ENCODE assay signal across 8 cellular contexts in genomic region chr9:62801372-62801811, GRCh38.
DNase-seq lines count a peak whose midpoint lies in the region; ATAC-seq, FAIRE-seq and TF ChIP-seq lines count a peak whose summit lies in the region.
"Not testable (repeated sequence)": the region's sequence is repeated elsewhere in the genome, so short reads cannot be mapped to it uniquely, and the experiment has no call there.

No MANE protein-coding gene starts in this region.

- not testable (repeated sequence) for H3K9me3 Mint-ChIP-seq in activated naive CD4-positive, alpha-beta T cell treated with anti-CD3 and anti-CD28 coated beads for 36 hours

- H3K4me1 ChIP-seq in A549; right cardiac atrium (ENCODE audit: control insufficient read depth, insufficient read depth, low read length): not testable (repeated sequence)
- peaks cover 44% of the 10 kb centered on the region for H3K4me1 ChIP-seq in mononuclear cell (ENCODE audit: insufficient read depth, low read length)

- H3K4me2 ChIP-seq in A549, result peak overlapping the region; percentile 78; the same call in 1 of the 3 replicates

- peaks cover 33% of the 10 kb centered on the region for H3K4me1 Mint-ChIP-seq in activated naive CD4-positive, alpha-beta T cell treated with anti-CD3 and anti-CD28 coated beads for 36 hours (ENCODE audit: low read depth)

- not testable (repeated sequence) for H3K27me3 ChIP-seq in right cardiac atrium (ENCODE audit: control insufficient read depth, insufficient read depth)
- H3K27me3 ChIP-seq in mononuclear cell (ENCODE audit: insufficient read depth, low read length), result peaks cover 44% of the 10 kb centered on the region

- FAIRE-seq in A549 (lab: Jason Lieb, UNC), result not testable (repeated sequence)

- H3K36me3 Mint-ChIP-seq in activated naive CD4-positive, alpha-beta T cell treated with anti-CD3 and anti-CD28 coated beads for 36 hours (ENCODE audit: low read depth), result not testable (repeated sequence)

- not testable (repeated sequence) for TF ChIP-seq EP300 in A549 (IDR thresholded peaks at IDR 0.05)

- 83% methylated on average over 15 of the region's 15 CpGs for WGBS in A549 (ENCODE audit: missing lambda C conversion rate)
- 21% methylated on average over 15 of the region's 15 CpGs for WGBS in right cardiac atrium

- TF ChIP-seq CTCF in A549 (IDR thresholded peaks at IDR 0.05), result not testable (repeated sequence)

- peak overlapping the region; percentile 67 for H3K4me3 Mint-ChIP-seq in activated naive CD4-positive, alpha-beta T cell treated with anti-CD3 and anti-CD28 coated beads for 36 hours

- CTCF ChIA-PET in A549 (lab: Yijun Ruan, JAX); activated naive CD4-positive, alpha-beta T cell treated with anti-CD3 and anti-CD28 coated beads for 36 hours (lab: Charles Lee): not testable (repeated sequence)

- ATAC-seq in A549, result not testable (repeated sequence)
- ATAC-seq in right cardiac atrium, result peak; percentile 43 to 51

- H3K9me3 ChIP-seq in A549; right cardiac atrium (ENCODE audit: control insufficient read depth, low read length); mononuclear cell (ENCODE audit: low read depth, low read length): not testable (repeated sequence)

- POLR2A ChIA-PET in A549 (lab: Yijun Ruan, JAX), result interaction anchor here (1.1 kb wide), 1 partner anchor 1016 kb away, joined by 3 read pairs; no protein-coding TSS in a partner anchor

- peaks cover 54% of the 10 kb centered on the region for H3K27me3 Mint-ChIP-seq in activated naive CD4-positive, alpha-beta T cell treated with anti-CD3 and anti-CD28 coated beads for 36 hours (ENCODE audit: low read depth)

- not testable (repeated sequence) for TF ChIP-seq POLR2A in A549 (IDR thresholded peaks at IDR 0.05; ENCODE audit: low read length)
- TF ChIP-seq POLR2A in GM19193 (IDR thresholded peaks at IDR 0.05; ENCODE audit: extremely low read depth, insufficient read depth, insufficient read length), result peak; percentile 16
- peak; percentile 30; the same call in 1 of the 2 replicates for TF ChIP-seq POLR2A in Raji (IDR thresholded peaks at IDR 0.05; ENCODE audit: insufficient read depth, low read depth, low read length)

- H3K27ac Mint-ChIP-seq in activated naive CD4-positive, alpha-beta T cell treated with anti-CD3 and anti-CD28 coated beads for 36 hours, result not testable (repeated sequence)

- TF ChIP-seq RAD21 in A549 (conservative IDR thresholded peaks at IDR 0.05 in 1 of 2, IDR thresholded peaks at IDR 0.05 in 1 of 2), result not testable (repeated sequence)

- not testable (repeated sequence) for H3K27ac ChIP-seq in A549; right cardiac atrium (ENCODE audit: low read length)

- intact Hi-C loops in activated naive CD4-positive, alpha-beta T cell treated with anti-CD3 and anti-CD28 coated beads for 36 hours (cut with micrococcal nuclease); right cardiac atrium (cut with DNase I): not testable (repeated sequence)

- not testable (repeated sequence) for DNase-seq in A549 (ENCODE audit: low read depth in 1 of 2, low spot score in 1 of 2); skeletal muscle cell (ENCODE audit: low read depth)
- DNase-seq in activated naive CD4-positive, alpha-beta T cell treated with anti-CD3 and anti-CD28 coated beads for 36 hours, result peak; percentile 23
- peak; percentile 31 for DNase-seq in dermis blood vessel endothelial cell
- peak; percentile 19 to 65 (median 51) for DNase-seq in right cardiac atrium

- H3K4me3 ChIP-seq in A549, result not testable (repeated sequence)
- H3K4me3 ChIP-seq in right cardiac atrium (ENCODE audit: low read length) (peak overlapping the region; percentile 10), mononuclear cell (ENCODE audit: low read length) (peak overlapping the region; percentile 61), skeletal muscle cell (ENCODE audit: low read depth, low read length) (peak overlapping the region; percentile 56)
